Comparison of ENCODE assay signal across 20 cellular contexts in genomic region chr3:25938566-25939325, GRCh38.
"Had no signal": no experiment of that assay in that cellular context is flagged by ENCODE, and none has a peak within 500 bp of the region (broad histone marks: within the 10 kb centered on the region; RNA-seq: fewer than 3 reads in every experiment).

No MANE protein-coding gene starts in this region.

- H3K4me3 Mint-ChIP-seq: memory B cell; mesothelial cell of epicardium; natural killer cell treated with Interleukin-12 subunit alpha and Interleukin-12 subunit beta and Interleukin-15 and Interleukin-18, amount 100 ng/mL, for 72 hours; neural progenitor cell had no signal

- H3K27ac Mint-ChIP-seq: memory B cell; mesothelial cell of epicardium; natural killer cell treated with Interleukin-12 subunit alpha and Interleukin-12 subunit beta and Interleukin-15 and Interleukin-18, amount 100 ng/mL, for 72 hours; neural progenitor cell; progenitor cell of endocrine pancreas had no signal

- H3K27me3 Mint-ChIP-seq: progenitor cell of endocrine pancreas had no signal

- DNase-seq: effector CD8-positive, alpha-beta T cell; foreskin melanocyte; head of caudate nucleus; kidney; left cardiac atrium; left ventricle myocardium inferior; lower lobe of right lung; nucleus accumbens; ovary; right cardiac atrium; small intestine; stimulated activated CD4-positive, alpha-beta T cell treated with anti-CD3 and anti-CD28 coated beads, Interleukin-12 subunit alpha, Interleukin-12 subunit beta, amount 100 ng/mL, for 4 hours; stimulated activated naive CD4-positive, alpha-beta T cell; stomach; trophoblast cell had no signal

- H3K36me3 Mint-ChIP-seq: memory B cell, mesothelial cell of epicardium, neural progenitor cell had no signal

- H3K4me1 Mint-ChIP-seq: memory B cell, mesothelial cell of epicardium, neural progenitor cell had no signal

- ATAC-seq: left cardiac atrium; lower lobe of right lung; natural killer cell treated with Interleukin-12 subunit alpha and Interleukin-12 subunit beta and Interleukin-15 and Interleukin-18, amount 100 ng/mL, for 72 hours; right cardiac atrium had no signal

- H3K9me3 Mint-ChIP-seq: neural progenitor cell had no signal
